12 cellular contexts compared by ENCODE assay signal in the genomic region with DNA sequence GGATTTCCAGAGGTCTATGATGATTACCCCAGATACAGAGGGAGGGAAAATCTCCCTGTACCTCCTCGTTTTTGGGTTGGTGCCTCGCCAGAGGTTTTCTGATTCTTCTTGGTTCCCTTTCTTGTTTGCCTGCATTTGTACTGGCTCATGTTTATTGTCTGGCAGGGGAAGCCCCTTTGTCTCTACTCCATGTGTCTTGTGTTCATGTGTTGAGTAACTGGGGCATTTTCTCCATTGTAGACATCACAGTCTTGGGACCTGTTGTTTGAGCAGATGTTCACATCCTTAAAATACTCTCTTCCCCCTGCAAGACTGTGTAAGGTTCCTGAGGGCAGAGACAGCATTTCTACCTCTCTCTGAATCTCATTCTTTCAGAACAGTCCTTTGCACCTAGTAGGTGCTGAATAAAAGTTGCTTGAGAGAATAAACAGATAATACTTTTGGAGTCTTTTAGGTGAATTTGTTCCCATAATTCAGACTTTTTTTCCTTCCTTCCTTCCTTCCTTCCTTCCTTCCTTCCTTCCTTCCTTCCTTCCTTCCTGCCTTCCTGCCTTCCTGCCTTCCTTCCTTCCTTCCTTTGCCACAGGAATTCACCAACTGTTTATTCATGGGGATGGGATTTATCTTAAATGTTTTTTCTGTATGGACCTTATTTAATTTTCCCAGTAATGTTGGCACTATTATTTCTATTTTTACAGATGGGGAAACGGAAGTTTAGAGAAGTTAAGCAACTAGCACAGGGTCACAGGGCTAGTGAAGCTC. TPM values are rescaled to one million over a fixed set of nuclear protein-coding genes. Genes with fewer than 3 reads are reported as not detected.
A peak's percentile ranks its signal among the peaks of the same experiment; 100 is the strongest.
DNase-seq lines count a peak whose midpoint lies in the region; ATAC-seq and TF ChIP-seq lines count a peak whose summit lies in the region.
"Had no signal": no experiment of that assay in that cellular context is flagged by ENCODE, and none has a peak within 500 bp of the region (broad histone marks: within the 10 kb centered on the region; RNA-seq: fewer than 3 reads in every experiment).

No MANE protein-coding gene starts in this region.

- TF ChIP-seq CTCF in PC-3 (conservative IDR thresholded peaks at IDR 0.05; ENCODE audit: low read depth, low read length), result no peak
- no peak for TF ChIP-seq CTCF in neural progenitor cell (IDR thresholded peaks at IDR 0.05)

- ATAC-seq in GM19043 (IDR thresholded peaks at IDR 0.05; ENCODE audit: low read depth, unreplicated experiment) (peak; percentile 64), HG02852 (IDR thresholded peaks at IDR 0.05; ENCODE audit: unreplicated experiment) (peak; percentile 84), PC-3 (no peak), GM18861 (IDR thresholded peaks at IDR 0.05; ENCODE audit: unreplicated experiment) (no peak)

- no peaks in the 10 kb centered on the region for H3K36me3 ChIP-seq in PC-3 (ENCODE audit: low read depth, low read length)
- H3K36me3 ChIP-seq in neural progenitor cell, result no peaks in the 10 kb centered on the region
- H3K36me3 ChIP-seq: pancreas had no signal

- no peak overlapping the region for H3K4me2 ChIP-seq in PC-3 (ENCODE audit: low read length)
- H3K4me2 ChIP-seq in neural progenitor cell, result peak overlapping the region; percentile 77

- H3K9ac ChIP-seq in PC-3 (ENCODE audit: low read length) (no peak overlapping the region), neural progenitor cell (no peak overlapping the region)

- peak; percentile 17 for DNase-seq in PC-3
- DNase-seq in neural progenitor cell (ENCODE audit: low spot score), result no peak
- no peak for DNase-seq in DMS79 treated with DMSO at 0.1 percent for 48 hours (lab: John Stamatoyannopoulos, UW)
- no peak for DNase-seq in cerebellar nuclear complex (lab: John Stamatoyannopoulos, UW)
- DNase-seq in NCI-H748 (lab: John Stamatoyannopoulos, UW; ENCODE audit: unreplicated experiment), result no peak
- DNase-seq: DND-41, NCI-H446 treated with DMSO at 0.1 percent for 48 hours, pancreas had no signal

- no peaks in the 10 kb centered on the region for H4K20me1 ChIP-seq in PC-3 (ENCODE audit: low read length)
- no peaks in the 10 kb centered on the region for H4K20me1 ChIP-seq in neural progenitor cell (ENCODE audit: low read depth)

- CTCF ChIA-PET in PC-3 (lab: Charles Lee), result no interaction called here

- H3K4me1 ChIP-seq in PC-3 (ENCODE audit: insufficient read depth, low read length) (peaks cover 55% of the 10 kb centered on the region), neural progenitor cell (peaks cover 68% of the 10 kb centered on the region)

- intact Hi-C loops in PC-3 (cut with micrococcal nuclease), result no loop called here

- H3K79me2 ChIP-seq in PC-3 (ENCODE audit: low read length) (no peaks in the 10 kb centered on the region), neural progenitor cell (ENCODE audit: low read depth) (peaks cover 67% of the 10 kb centered on the region)

- H3K4me1 Mint-ChIP-seq in neural progenitor cell, result peaks cover 44% of the 10 kb centered on the region

- BruUV-seq in PC-3 (replicated peaks; lab: Mats Ljungman, UMichigan), result no TSS peak

- peak overlapping the region; percentile 56 for H3K27ac ChIP-seq in PC-3 (ENCODE audit: low read length)
- peak overlapping the region; percentile 76 for H3K27ac ChIP-seq in neural progenitor cell
- H3K27ac ChIP-seq: pancreas had no signal

- H3K27me3 ChIP-seq in PC-3 (ENCODE audit: low read length), result no peaks in the 10 kb centered on the region
- H3K27me3 ChIP-seq in neural progenitor cell, result no peaks in the 10 kb centered on the region
- H3K27me3 ChIP-seq: pancreas had no signal

- no peak overlapping the region for H3K4me3 ChIP-seq in PC-3 (ENCODE audit: low read length)
- H3K4me3 ChIP-seq in neural progenitor cell, result peak overlapping the region; percentile 5
- H3K4me3 ChIP-seq: pancreas had no signal

- H3K27me3 Mint-ChIP-seq in neural progenitor cell (ENCODE audit: insufficient read depth, low read depth), result no peaks in the 10 kb centered on the region
- H3K27me3 Mint-ChIP-seq: dendritic cell treated with granulocyte-macrophage colony-stimulating factor and Interleukin-4, amounts not matched to agents 40 ng/mL and 50 ng/mL, for 4 days had no signal

- no peaks in the 10 kb centered on the region for H3K9me2 ChIP-seq in PC-3 (replicated peaks; ENCODE audit: low read length)

- H3K9me3 ChIP-seq in PC-3 (ENCODE audit: low read length) (no peaks in the 10 kb centered on the region), neural progenitor cell (ENCODE audit: low read depth) (no peaks in the 10 kb centered on the region)
- H3K9me3 ChIP-seq: pancreas had no signal

- H3K36me3 Mint-ChIP-seq in neural progenitor cell, result peaks cover 18% of the 10 kb centered on the region

- H3F3A ChIP-seq in PC-3 (ENCODE audit: low read length, unreplicated experiment) (no peaks in the 10 kb centered on the region), neural progenitor cell (ENCODE audit: low read depth) (peaks cover 58% of the 10 kb centered on the region)

- H3K4me3 Mint-ChIP-seq in neural progenitor cell, result no peak overlapping the region
- H3K4me3 Mint-ChIP-seq: dendritic cell treated with granulocyte-macrophage colony-stimulating factor and Interleukin-4, amounts not matched to agents 40 ng/mL and 50 ng/mL, for 4 days had no signal

- H3K9me3 Mint-ChIP-seq in neural progenitor cell, result peaks cover 7% of the 10 kb centered on the region
- H3K9me3 Mint-ChIP-seq: dendritic cell treated with granulocyte-macrophage colony-stimulating factor and Interleukin-4, amounts not matched to agents 40 ng/mL and 50 ng/mL, for 4 days had no signal

- H3K27ac Mint-ChIP-seq in neural progenitor cell, result no peak overlapping the region
- H3K27ac Mint-ChIP-seq: dendritic cell treated with granulocyte-macrophage colony-stimulating factor and Interleukin-4, amounts not matched to agents 40 ng/mL and 50 ng/mL, for 4 days had no signal

- no peak overlapping the region for H2AFZ ChIP-seq in PC-3 (ENCODE audit: low read length)
- no peak overlapping the region for H2AFZ ChIP-seq in neural progenitor cell (replicated peaks)

- POLR2A ChIA-PET in PC-3 (lab: Charles Lee; ENCODE audit: unreplicated experiment), result no interaction called here

RNA-seq across cellular contexts. Expression of a gene that starts 25.2 kb away (rescaled TPM):
- total RNA-seq in PC-3 (2014; rRNA removed) (6.6 and 8.2 TPM in 2 replicates), neural progenitor cell (ENCODE audit: low replicate concordance) (41.9 and 52.3 TPM in 2 replicates)

Comparison
In these comparisons a context has a peak if more than half of its experiments do, and no peak if none do; other contexts are left out.
1. ATAC-seq: peak in GM19043 (single experiment) and HG02852 (single experiment); none in PC-3 (single experiment) and GM18861 (single experiment).